ENCODE assay signal across 11 cellular contexts in genomic region chr3:29696311-29696710, GRCh38.
DNase-seq lines count a peak whose midpoint lies in the region; ATAC-seq and TF ChIP-seq lines count a peak whose summit lies in the region.
"Had no signal": no experiment of that assay in that cellular context is flagged by ENCODE, and none has a peak within 500 bp of the region (broad histone marks: within the 10 kb centered on the region; RNA-seq: fewer than 3 reads in every experiment).

No MANE protein-coding gene starts in this region.

- whole genome bisulfite sequencing in esophagus squamous epithelium, 2 donors, result 56 to 63% methylated on average over 2 of the region's 2 CpGs
- 82 to 88% methylated on average over 2 of the region's 2 CpGs for WGBS in upper lobe of left lung, 2 donors

- H3K9me2 ChIP-seq in PC-9 (ENCODE audit: insufficient read depth), result no peaks in the 10 kb centered on the region

- CTCF ChIA-PET in PC-9 (lab: Charles Lee), result no interaction called here

- TF ChIP-seq EP300 in upper lobe of left lung (IDR thresholded peaks at IDR 0.05), result no peak

- H3K36me3 ChIP-seq in PC-9 (ENCODE audit: low read depth) (no peaks in the 10 kb centered on the region), esophagus squamous epithelium (no peaks in the 10 kb centered on the region), muscle layer of duodenum (ENCODE audit: control insufficient read depth in 1 of 2, insufficient read depth in 2 of 2, low read length in 2 of 2) (peaks cover 0 to 4% of the 10 kb centered on the region in 2 donors), upper lobe of left lung (no peaks in the 10 kb centered on the region)

- no peaks in the 10 kb centered on the region for H4K20me1 ChIP-seq in PC-9 (ENCODE audit: insufficient read depth)

- no peaks in the 10 kb centered on the region; the same call in 1 of the 2 replicates for H3K9me3 ChIP-seq in PC-9 (ENCODE audit: insufficient read depth, low read depth)
- H3K9me3 ChIP-seq in esophagus squamous epithelium, result peaks cover 0 to under 1% (median 0%) of the 10 kb centered on the region in 3 donors
- no peaks in the 10 kb centered on the region for H3K9me3 ChIP-seq in muscle layer of duodenum (ENCODE audit: control insufficient read depth in 1 of 2, low read length in 2 of 2)
- H3K9me3 ChIP-seq in upper lobe of left lung, result peaks cover 0 to 2% (median 0%) of the 10 kb centered on the region in 4 donors

- H3K4me3 ChIP-seq in PC-9 (no peak overlapping the region), esophagus squamous epithelium (peak overlapping the region in 1 of 4 donors; percentile 13), muscle layer of duodenum (ENCODE audit: low read depth in 1 of 2, low read length in 2 of 2) (no peak overlapping the region), upper lobe of left lung (no peak overlapping the region)

- no peak for TF ChIP-seq CTCF in PC-9 (conservative IDR thresholded peaks at IDR 0.05)
- TF ChIP-seq CTCF in esophagus squamous epithelium (IDR thresholded peaks at IDR 0.05), result no peak
- no peak for TF ChIP-seq CTCF in upper lobe of left lung (IDR thresholded peaks at IDR 0.05)

- intact Hi-C loops in PC-9 (cut with micrococcal nuclease; ENCODE audit: unreplicated experiment) (no loop called here), esophagus squamous epithelium (cut with DNase I) (no loop called here)

- no peak overlapping the region for H2AFZ ChIP-seq in PC-9

- POLR2A ChIA-PET in PC-9 (lab: Charles Lee; ENCODE audit: unreplicated experiment), result no interaction called here

- no TSS peak for BruUV-seq in PC-9 (replicated peaks; lab: Mats Ljungman, UMichigan)

- no peak for DNase-seq in PC-9
- DNase-seq in esophagus squamous epithelium (lab: John Stamatoyannopoulos, UW), result no peak
- no peak for DNase-seq in upper lobe of left lung
- DNase-seq in amniotic stem cell (lab: John Stamatoyannopoulos, UW), result no peak
- DNase-seq: activated naive CD8-positive, alpha-beta T cell treated with anti-CD3 and anti-CD28 coated beads, Interleukin-2, amount 50 U/mL, for 24 hours; NCI-H1092 treated with DMSO at 0.1 percent for 48 hours; NCI-H524 treated with DMSO at 0.1 percent for 48 hours; SHP77 had no signal

- no peaks in the 10 kb centered on the region for H3K27me3 ChIP-seq in PC-9 (ENCODE audit: insufficient read depth, low read depth)
- H3K27me3 ChIP-seq in esophagus squamous epithelium, result no peaks in the 10 kb centered on the region
- no peaks in the 10 kb centered on the region for H3K27me3 ChIP-seq in muscle layer of duodenum (ENCODE audit: low read depth, low read length)
- H3K27me3 ChIP-seq in upper lobe of left lung, result no peaks in the 10 kb centered on the region

- H3F3A ChIP-seq in PC-9 (ENCODE audit: insufficient read depth, low read depth), result 0 out of 2 replicates have a peak, but pooled peaks cover 4% of the 10 kb centered on the region

- no peaks in the 10 kb centered on the region for H3K79me2 ChIP-seq in PC-9 (ENCODE audit: low read depth)

- ATAC-seq in upper lobe of left lung (ENCODE audit: low FRiP score in 2 of 2), result peak in 1 of 2 donors; percentile 35
- no peak for ATAC-seq in HG02610 (IDR thresholded peaks at IDR 0.05; ENCODE audit: unreplicated experiment)
- ATAC-seq in HG03139 (IDR thresholded peaks at IDR 0.05; ENCODE audit: unreplicated experiment), result no peak
- ATAC-seq: activated naive CD8-positive, alpha-beta T cell treated with anti-CD3 and anti-CD28 coated beads, Interleukin-2, amount 50 U/mL, for 24 hours had no signal

- H3K4me2 ChIP-seq in PC-9, result no peak overlapping the region

- H3K4me1 ChIP-seq in PC-9 (replicated peaks; ENCODE audit: insufficient read depth) (peaks cover 28% of the 10 kb centered on the region), esophagus squamous epithelium (peaks cover 5 to 36% (median 18%) of the 10 kb centered on the region in 3 donors), muscle layer of duodenum (ENCODE audit: control insufficient read depth in 1 of 2, insufficient read depth in 2 of 2, low read length in 2 of 2) (peaks cover 0 to 37% of the 10 kb centered on the region in 2 donors), upper lobe of left lung (peaks cover 12 to 26% (median 15%) of the 10 kb centered on the region in 4 donors)

- TF ChIP-seq POLR2A in esophagus squamous epithelium (IDR thresholded peaks at IDR 0.05) (no peak), upper lobe of left lung (IDR thresholded peaks at IDR 0.05) (no peak)

- peak overlapping the region; percentile 78; the same call in 1 of the 2 replicates for H3K27ac ChIP-seq in PC-9
- H3K27ac ChIP-seq in esophagus squamous epithelium, result peak overlapping the region; percentile 6 to 83 (median 70)
- H3K27ac ChIP-seq in muscle layer of duodenum (ENCODE audit: low read length), result peak overlapping the region; percentile 78
- H3K27ac ChIP-seq in upper lobe of left lung, result peak overlapping the region in 3 of 4 donors; percentile 61 to 69 (median 65)
